ENCODE assay signal across 21 cellular contexts in the genomic region with DNA sequence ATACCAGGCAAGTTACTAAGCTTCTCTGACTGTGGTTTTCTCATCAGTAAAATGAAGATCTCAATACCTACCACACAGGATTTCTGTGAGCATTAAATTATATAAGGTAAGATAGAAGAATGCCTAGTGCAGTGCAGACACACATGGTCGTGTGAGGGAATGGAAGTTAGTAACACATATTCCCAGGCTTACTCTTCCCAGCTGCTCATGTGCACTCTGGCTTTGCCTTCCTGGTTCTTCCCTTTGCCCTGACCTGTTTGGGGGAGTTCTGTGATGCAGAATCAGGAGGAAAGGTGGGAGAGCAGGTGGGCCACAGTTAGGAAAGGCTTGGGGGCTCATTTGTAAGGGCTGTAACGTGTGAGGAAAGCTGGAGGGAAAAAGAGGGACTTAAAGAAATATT. TPM values are rescaled to one million over a fixed set of nuclear protein-coding genes. Genes with fewer than 3 reads are reported as not detected.
DNase-seq lines count a peak whose midpoint lies in the region; ATAC-seq and TF ChIP-seq lines count a peak whose summit lies in the region.
"Had no signal": no experiment of that assay in that cellular context is flagged by ENCODE, and none has a peak within 500 bp of the region (broad histone marks: within the 10 kb centered on the region; RNA-seq: fewer than 3 reads in every experiment).

No MANE protein-coding gene starts in this region.

- H3K36me3 ChIP-seq in HEK293 (ENCODE audit: control insufficient read depth in 2 of 2, insufficient read depth in 1 of 2, low read length in 2 of 2): peaks cover 0 to 5% of the 10 kb centered on the region in 2 experiments; a peak in 1 of 3 replicates
- H3K36me3 ChIP-seq: ascending aorta, SJSA1 had no signal

- ATAC-seq in activated naive CD8-positive, alpha-beta T cell treated with anti-CD3 and anti-CD28 coated beads, Interleukin-2, amount 50 U/mL, for 24 hours: no peak
- no peak for ATAC-seq in HG03108 (IDR thresholded peaks at IDR 0.05; ENCODE audit: unreplicated experiment)

- peaks cover 54% of the 10 kb centered on the region for H3K4me1 Mint-ChIP-seq in T-helper 2 cell treated with Interferon-gamma antibody and Interleukin-4, amounts not matched to agents 5 μg/mL and 100 μg/mL, for 36 hours (ENCODE audit: low read depth)
- H3K4me1 Mint-ChIP-seq in activated naive CD8-positive, alpha-beta T cell treated with anti-CD3 and anti-CD28 coated beads, Interleukin-2, amount 50 U/mL, for 24 hours: peaks cover 98% of the 10 kb centered on the region
- peaks cover 45% of the 10 kb centered on the region for H3K4me1 Mint-ChIP-seq in osteocyte (ENCODE audit: unreplicated experiment)

- H3K9me3 Mint-ChIP-seq in T-helper 2 cell treated with Interferon-gamma antibody and Interleukin-4, amounts not matched to agents 5 μg/mL and 100 μg/mL, for 36 hours: no peaks in the 10 kb centered on the region
- H3K9me3 Mint-ChIP-seq in activated naive CD8-positive, alpha-beta T cell treated with anti-CD3 and anti-CD28 coated beads, Interleukin-2, amount 50 U/mL, for 24 hours: no peaks in the 10 kb centered on the region
- H3K9me3 Mint-ChIP-seq in osteocyte (ENCODE audit: unreplicated experiment): no peaks in the 10 kb centered on the region

- H3K4me3 ChIP-seq in HEK293 (ENCODE audit: low read depth, low read length): no peak overlapping the region
- H3K4me3 ChIP-seq: ascending aorta; BLaER1 treated with 17β-estradiol and CSF1 and Interleukin-3, amounts not matched to agents 10 nM and 100 nM; PC-9; SJSA1 had no signal

- H3K36me3 Mint-ChIP-seq in T-helper 2 cell treated with Interferon-gamma antibody and Interleukin-4, amounts not matched to agents 5 μg/mL and 100 μg/mL, for 36 hours (ENCODE audit: low read depth): peaks cover 26% of the 10 kb centered on the region
- H3K36me3 Mint-ChIP-seq in activated naive CD8-positive, alpha-beta T cell treated with anti-CD3 and anti-CD28 coated beads, Interleukin-2, amount 50 U/mL, for 24 hours (ENCODE audit: low read depth): peaks cover 57% of the 10 kb centered on the region
- H3K36me3 Mint-ChIP-seq in osteocyte (ENCODE audit: unreplicated experiment): no peaks in the 10 kb centered on the region

- no peaks in the 10 kb centered on the region for H3K9me3 ChIP-seq in HEK293 (ENCODE audit: control insufficient read depth, insufficient read depth, low read depth, low read length)
- H3K9me3 ChIP-seq: ascending aorta, SJSA1 had no signal

- no peak for TF ChIP-seq CTCF in HEK293 (tag by site-specific recombination; IDR thresholded peaks at IDR 0.05)
- TF ChIP-seq CTCF in osteocyte (IDR thresholded peaks at IDR 0.05): no peak

- POLR2A ChIA-PET in HEK293 (lab: Yijun Ruan, JAX): no interaction called here

- H3K4me3 Mint-ChIP-seq in T-helper 2 cell treated with Interferon-gamma antibody and Interleukin-4, amounts not matched to agents 5 μg/mL and 100 μg/mL, for 36 hours: no peak overlapping the region
- H3K4me3 Mint-ChIP-seq in activated naive CD8-positive, alpha-beta T cell treated with anti-CD3 and anti-CD28 coated beads, Interleukin-2, amount 50 U/mL, for 24 hours: peak overlapping the region; percentile 62
- no peak overlapping the region for H3K4me3 Mint-ChIP-seq in osteocyte (ENCODE audit: unreplicated experiment)

- CTCF ChIA-PET in HEK293 (lab: Yijun Ruan, JAX): interaction anchor here (1.1 kb wide), 1 partner anchor 16 kb away, joined by 3 read pairs; no protein-coding TSS in a partner anchor

- H3K27me3 Mint-ChIP-seq in T-helper 2 cell treated with Interferon-gamma antibody and Interleukin-4, amounts not matched to agents 5 μg/mL and 100 μg/mL, for 36 hours (ENCODE audit: low read depth): no peaks in the 10 kb centered on the region
- no peaks in the 10 kb centered on the region for H3K27me3 Mint-ChIP-seq in activated naive CD8-positive, alpha-beta T cell treated with anti-CD3 and anti-CD28 coated beads, Interleukin-2, amount 50 U/mL, for 24 hours
- no peaks in the 10 kb centered on the region for H3K27me3 Mint-ChIP-seq in osteocyte (ENCODE audit: unreplicated experiment)

- peaks cover 10% of the 10 kb centered on the region for H3K4me1 ChIP-seq in HEK293 (ENCODE audit: control insufficient read depth, insufficient read depth, low read length)

- no peak for DNase-seq in T-helper 2 cell treated with Interferon-gamma antibody and Interleukin-4, amounts not matched to agents 5 μg/mL and 100 μg/mL, for 36 hours (ENCODE audit: low spot score)
- DNase-seq in T-helper 2 cell: no peak
- no peak for DNase-seq in activated naive CD8-positive, alpha-beta T cell treated with anti-CD3 and anti-CD28 coated beads, Interleukin-2, amount 50 U/mL, for 24 hours
- no peak for DNase-seq in osteocyte (ENCODE audit: extremely low spot score, unreplicated experiment)
- no peak for DNase-seq in activated CD4-positive, CD25-positive, alpha-beta regulatory T cell treated with anti-CD3 and anti-CD28 coated beads, Interleukin-2, amount 50 U/mL, for 72 hours
- DNase-seq in AG20443 (ENCODE audit: low spot score): no peak
- DNase-seq: 8988T; activated CD4-positive, alpha-beta T cell treated with anti-CD3 and anti-CD28 coated beads for 1 hour; DMS153; head of caudate nucleus; NCI-H1417 treated with DMSO at 0.1 percent for 48 hours; NCI-H2171; PC-9; posterior cingulate gyrus; stimulated activated CD4-positive, alpha-beta T cell treated with anti-CD3 and anti-CD28 coated beads, Interleukin-2, amount 100 ng/mL, for 24 hours; T1000 had no signal

- peak overlapping the region; percentile 80 for H3K27ac Mint-ChIP-seq in T-helper 2 cell treated with Interferon-gamma antibody and Interleukin-4, amounts not matched to agents 5 μg/mL and 100 μg/mL, for 36 hours
- H3K27ac Mint-ChIP-seq in activated naive CD8-positive, alpha-beta T cell treated with anti-CD3 and anti-CD28 coated beads, Interleukin-2, amount 50 U/mL, for 24 hours: peak overlapping the region; percentile 97
- peak overlapping the region; percentile 25 for H3K27ac Mint-ChIP-seq in osteocyte (ENCODE audit: unreplicated experiment)

- H3K27ac ChIP-seq in HEK293 (ENCODE audit: extremely low read depth, low read depth, low read length): no peak overlapping the region
- H3K27ac ChIP-seq: ascending aorta, PC-9, SJSA1 had no signal

TF ChIP-seq in HEK293, 187 proteins besides CTCF, POLR2A, EP300 and RAD21:
- TF ChIP-seq ZBTB20 (tag by site-specific recombination; IDR thresholded peaks at IDR 0.05) (peak; percentile 73), ZNF292 (tag by site-specific recombination; IDR thresholded peaks at IDR 0.05; ENCODE audit: borderline replicate concordance, low read depth) (no peak), ZSCAN23 (tag by site-specific recombination; IDR thresholded peaks at IDR 0.05) (no peak), KLF10 (tag by site-specific recombination; IDR thresholded peaks at IDR 0.05) (no peak), ZNF777 (tag by site-specific recombination; IDR thresholded peaks at IDR 0.05; ENCODE audit: borderline replicate concordance) (no peak), SP2 (tag by site-specific recombination; IDR thresholded peaks at IDR 0.05) (no peak), ZNF600 (tag by site-specific recombination; IDR thresholded peaks at IDR 0.05) (peak; percentile 62; the same call in 1 of the 2 replicates), ZNF274 (IDR thresholded peaks at IDR 0.05; ENCODE audit: low read length) (no peak), ZNF274 (tag by site-specific recombination; IDR thresholded peaks at IDR 0.05; ENCODE audit: borderline replicate concordance) (no peak)
TF ChIP-seq in HEK293: peak in this region for 2.

RNA-seq across cellular contexts. Expression of a gene that starts 47.8 kb away (rescaled TPM):
- 121 and 142 TPM in 2 replicates for total RNA-seq in osteocyte

Comparison
In these comparisons a context has a peak if more than half of its experiments do, and no peak if none do; other contexts are left out.
1. H3K27ac Mint-ChIP-seq: peak in every context shown above with its lines; median percentile 97 in activated naive CD8-positive, alpha-beta T cell treated with anti-CD3 and anti-CD28 coated beads, Interleukin-2, amount 50 U/mL, for 24 hours; 80 in T-helper 2 cell treated with Interferon-gamma antibody and Interleukin-4, amounts not matched to agents 5 μg/mL and 100 μg/mL, for 36 hours; 25 in osteocyte.